ENCODE assay signal across 16 cellular contexts in the genomic region with DNA sequence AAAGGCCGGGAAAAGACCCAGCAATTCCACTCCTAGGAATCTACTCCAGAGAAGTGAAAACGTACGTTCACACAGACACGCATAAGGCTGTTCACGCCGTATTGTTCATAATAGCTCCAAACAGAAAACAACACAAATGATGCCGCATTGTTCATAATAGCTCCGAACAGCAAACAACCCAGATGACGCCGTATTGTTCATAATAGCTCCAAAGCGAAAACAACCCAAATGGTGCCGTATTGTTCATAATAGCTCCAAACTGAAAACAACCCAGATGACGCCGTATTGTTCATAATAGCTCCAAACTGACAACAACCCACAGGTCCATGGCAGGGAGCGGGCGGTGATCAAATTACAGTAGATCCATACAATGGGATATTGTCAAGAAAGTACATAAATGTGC.
A peak's percentile ranks its signal among the peaks of the same experiment; 100 is the strongest.
DNase-seq lines count a peak whose midpoint lies in the region; ATAC-seq, FAIRE-seq and TF ChIP-seq lines count a peak whose summit lies in the region.
"Had no signal": no experiment of that assay in that cellular context is flagged by ENCODE, and none has a peak within 500 bp of the region (broad histone marks: within the 10 kb centered on the region; RNA-seq: fewer than 3 reads in every experiment).

No MANE protein-coding gene starts in this region.

- WGBS in heart left ventricle, 4 donors, result 55 to 77% (median 60%) methylated on average over 16 of the region's 16 CpGs

- TF ChIP-seq POLR2A in heart left ventricle (IDR thresholded peaks at IDR 0.05), result no peak

- DNase-seq in heart left ventricle (peak in 1 of 5 donors; percentile 25), right atrium auricular region (ENCODE audit: low spot score) (no peak), NCI-H748 (lab: John Stamatoyannopoulos, UW; ENCODE audit: unreplicated experiment) (peak; percentile 95), dermis microvascular lymphatic vessel endothelial cell (ENCODE audit: low read depth in 2 of 2) (peak; percentile 62 to 82), caudate nucleus (lab: John Stamatoyannopoulos, UW) (no peak), RCC 7860 (ENCODE audit: low spot score) (no peak)
- DNase-seq in activated effector memory CD4-positive, alpha-beta T cell treated with Interleukin-2 at 50 U/mL for 16 hours, result no peak
- DNase-seq: activated naive CD4-positive, alpha-beta T cell; brain microvascular endothelial cell; Karpas-422; naive thymus-derived CD4-positive, alpha-beta T cell; tibial artery had no signal

- H3K4me1 ChIP-seq in heart left ventricle, result peaks cover 0 to 16% (median 4%) of the 10 kb centered on the region in 12 donors
- peaks cover 0 to 6% of the 10 kb centered on the region in 2 donors for H3K4me1 ChIP-seq in right atrium auricular region
- H3K4me1 ChIP-seq: left lung had no signal

- no peaks in the 10 kb centered on the region for H3K36me3 ChIP-seq in heart left ventricle
- H3K36me3 ChIP-seq in right atrium auricular region, result no peaks in the 10 kb centered on the region
- H3K36me3 ChIP-seq: brain microvascular endothelial cell, left lung, tibial artery had no signal

- peak overlapping the region in 7 of 12 donors; percentile 29 to 60 (median 46) for H3K27ac ChIP-seq in heart left ventricle
- no peak overlapping the region for H3K27ac ChIP-seq in right atrium auricular region
- H3K27ac ChIP-seq in caudate nucleus (ENCODE audit: low read depth, low read length), result no peak overlapping the region
- H3K27ac ChIP-seq: brain microvascular endothelial cell, tibial artery had no signal

- H3K27me3 ChIP-seq in heart left ventricle (no peaks in the 10 kb centered on the region), right atrium auricular region (no peaks in the 10 kb centered on the region)
- H3K27me3 ChIP-seq: brain microvascular endothelial cell, left lung, tibial artery had no signal

- no peak for FAIRE-seq in RCC 7860 (lab: Jason Lieb, UNC)
- FAIRE-seq: D721Med, endometrium had no signal

- intact Hi-C loops in heart left ventricle (cut with DNase I), result loop anchor here in 3 of 10 donors (1.0 to 5.0 kb wide), 3 partner anchors 16 to 309 kb away; no protein-coding TSS in a partner anchor

- peak overlapping the region in 8 of 12 donors; percentile 10 to 45 (median 34) for H3K4me3 ChIP-seq in heart left ventricle
- H3K4me3 ChIP-seq in right atrium auricular region, result no peak overlapping the region
- H3K4me3 ChIP-seq: left lung, tibial artery had no signal

- peaks cover 0 to 10% (median 0%) of the 10 kb centered on the region in 12 donors for H3K9me3 ChIP-seq in heart left ventricle
- no peaks in the 10 kb centered on the region for H3K9me3 ChIP-seq in right atrium auricular region

- ATAC-seq in heart left ventricle (peak; percentile 52 to 76 (median 63)), HG03354 (IDR thresholded peaks at IDR 0.05; ENCODE audit: poor library complexity, severe bottlenecking, unreplicated experiment) (no peak)
- ATAC-seq: left lung; naive thymus-derived CD4-positive, alpha-beta T cell had no signal

- TF ChIP-seq CTCF in heart left ventricle (IDR thresholded peaks at IDR 0.05) (no peak), right atrium auricular region (IDR thresholded peaks at IDR 0.05) (no peak)

Comparison
In these comparisons a context has a peak if more than half of its experiments do, and no peak if none do; other contexts are left out.
1. H3K27ac ChIP-seq: peak in heart left ventricle (7 of 12); none in right atrium auricular region (0 of 2) and caudate nucleus (single experiment).
2. H3K4me3 ChIP-seq: peak in heart left ventricle (8 of 12); none in right atrium auricular region (0 of 2).
3. DNase-seq: peak in NCI-H748 (single experiment) and dermis microvascular lymphatic vessel endothelial cell (2 of 2); none in right atrium auricular region (single experiment), caudate nucleus (0 of 61), RCC 7860 (single experiment) and activated effector memory CD4-positive, alpha-beta T cell treated with Interleukin-2 at 50 U/mL for 16 hours (single experiment).